ENCODE assay signal across 10 cellular contexts in genomic region chr18:50836521-50836957, GRCh38. TPM values are rescaled to one million over a fixed set of nuclear protein-coding genes. Genes with fewer than 3 reads are reported as not detected.
DNase-seq lines count a peak whose midpoint lies in the region; ATAC-seq and FAIRE-seq lines count a peak whose summit lies in the region.
"Had no signal": no experiment of that assay in that cellular context is flagged by ENCODE, and none has a peak within 500 bp of the region (broad histone marks: within the 10 kb centered on the region; RNA-seq: fewer than 3 reads in every experiment).

No MANE protein-coding gene starts in this region.

- POLR2A ChIA-PET in naive thymus-derived CD8-positive, alpha-beta T cell (lab: Charles Lee), result interaction anchor here (0.7 kb wide), 1 partner anchor 1903 kb away, joined by 5 read pairs; no protein-coding TSS in a partner anchor

- no peak overlapping the region for H3K4me3 Mint-ChIP-seq in naive thymus-derived CD8-positive, alpha-beta T cell
- H3K4me3 Mint-ChIP-seq: activated CD8-positive, alpha-beta T cell treated with anti-CD3 and anti-CD28 coated beads for 36 hours had no signal

- no peak for ATAC-seq in HG03159 (IDR thresholded peaks at IDR 0.05; ENCODE audit: unreplicated experiment)
- ATAC-seq in naive thymus-derived CD8-positive, alpha-beta T cell, result no peak
- ATAC-seq in GM21447 (IDR thresholded peaks at IDR 0.05; ENCODE audit: unreplicated experiment), result no peak
- ATAC-seq: activated CD8-positive, alpha-beta T cell treated with anti-CD3 and anti-CD28 coated beads for 36 hours had no signal

- peaks cover 0 to 7% (median 2%) of the 10 kb centered on the region in 4 donors for H3K4me1 Mint-ChIP-seq in naive thymus-derived CD8-positive, alpha-beta T cell

- H3K27me3 Mint-ChIP-seq in naive thymus-derived CD8-positive, alpha-beta T cell, result peaks cover 0 to 11% (median 3%) of the 10 kb centered on the region in 5 donors

- DNase-seq in CD1c-positive myeloid dendritic cell (ENCODE audit: extremely low spot score) (peak; percentile 66), HS-5 (ENCODE audit: low read depth) (peak; percentile 53), RCC 7860 (ENCODE audit: low spot score) (peak; percentile 88), iPS-NIHi11 (ENCODE audit: low spot score) (peak; percentile 19), NCI-H82 (lab: John Stamatoyannopoulos, UW) (no peak)
- DNase-seq in naive thymus-derived CD8-positive, alpha-beta T cell, result no peak
- DNase-seq: activated CD8-positive, alpha-beta T cell treated with anti-CD3 and anti-CD28 coated beads for 36 hours; stimulated activated CD4-positive, alpha-beta T cell treated with anti-CD3 and anti-CD28 coated beads, Interleukin-2, amount 100 ng/mL, for 24 hours had no signal

- no peaks in the 10 kb centered on the region for H3K36me3 Mint-ChIP-seq in naive thymus-derived CD8-positive, alpha-beta T cell

- no peak overlapping the region for H3K27ac Mint-ChIP-seq in naive thymus-derived CD8-positive, alpha-beta T cell
- H3K27ac Mint-ChIP-seq: activated CD8-positive, alpha-beta T cell treated with anti-CD3 and anti-CD28 coated beads for 36 hours had no signal

- H3K9me3 Mint-ChIP-seq in naive thymus-derived CD8-positive, alpha-beta T cell, result no peaks in the 10 kb centered on the region
- H3K9me3 Mint-ChIP-seq: activated CD8-positive, alpha-beta T cell treated with anti-CD3 and anti-CD28 coated beads for 36 hours had no signal

- peak; percentile 94 for FAIRE-seq in RCC 7860 (lab: Jason Lieb, UNC)

RNA-seq across cellular contexts. Expression of gene MRO, which starts 16.7 kb away (rescaled TPM):
- total RNA-seq in naive thymus-derived CD8-positive, alpha-beta T cell, result not detected
- polyA plus RNA-seq in naive thymus-derived CD8-positive, alpha-beta T cell, result not detected
- total RNA-seq: activated CD8-positive, alpha-beta T cell treated with anti-CD3 and anti-CD28 coated beads for 36 hours had no signal

RNA-seq across cellular contexts. Expression of gene ME2, which starts 42.4 kb away (rescaled TPM):
- total RNA-seq in naive thymus-derived CD8-positive, alpha-beta T cell, result 10 to 100 TPM; 38.1 to 44.5 TPM
- 10 to 100 TPM; 39.0 to 52.3 (median 42.0) TPM for polyA plus RNA-seq in naive thymus-derived CD8-positive, alpha-beta T cell

Comparison
In these comparisons a context has a peak if more than half of its experiments do, and no peak if none do; other contexts are left out.
1. DNase-seq: peak in CD1c-positive myeloid dendritic cell (single experiment), HS-5 (single experiment), RCC 7860 (single experiment) and iPS-NIHi11 (single experiment); none in NCI-H82 (single experiment) and naive thymus-derived CD8-positive, alpha-beta T cell (0 of 10).